12 cellular contexts compared by ENCODE assay signal in the genomic region with DNA sequence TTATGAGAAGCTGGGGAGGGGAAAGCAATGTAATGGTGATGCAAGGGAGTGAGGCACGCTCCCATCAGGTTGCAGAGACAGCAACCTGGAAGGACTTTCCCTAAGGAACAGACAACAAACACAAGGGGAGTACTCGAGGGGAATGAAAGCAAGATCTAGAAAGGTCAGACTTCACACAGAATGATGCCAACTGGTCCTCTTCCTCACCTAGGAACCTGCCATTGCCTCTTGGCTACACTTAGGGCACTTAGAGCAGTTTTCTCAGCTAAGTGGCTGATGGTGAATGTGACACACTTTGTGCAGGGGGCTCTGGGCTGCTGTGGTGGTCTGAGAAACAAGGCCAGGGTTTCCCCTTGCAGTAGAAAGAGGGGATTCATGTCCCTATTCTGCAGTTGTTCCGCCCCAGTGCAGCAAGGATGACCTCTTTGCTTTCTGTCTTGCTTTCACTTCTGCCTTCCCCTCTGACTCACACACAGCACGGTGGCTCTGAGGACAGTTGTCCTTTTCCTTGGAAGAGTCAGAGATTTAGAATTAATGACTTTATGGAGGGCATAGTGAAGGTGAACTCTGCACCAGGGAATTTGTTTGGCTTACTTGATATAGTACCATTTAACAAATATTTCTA.
DNase-seq lines count a peak whose midpoint lies in the region; ATAC-seq and TF ChIP-seq lines count a peak whose summit lies in the region.
"Had no signal": no experiment of that assay in that cellular context is flagged by ENCODE, and none has a peak within 500 bp of the region (broad histone marks: within the 10 kb centered on the region; RNA-seq: fewer than 3 reads in every experiment).

No MANE protein-coding gene starts in this region.

- H3K4me3 ChIP-seq in GM12864 (ENCODE audit: low read depth, low read length) (no peak overlapping the region), OCI-LY7 (ENCODE audit: low read depth, low read length, poor library complexity, severe bottlenecking) (no peak overlapping the region), colonic mucosa (no peak overlapping the region)

- DNase-seq in GM12864 (ENCODE audit: low read depth) (peak; percentile 13), OCI-LY7 (ENCODE audit: low spot score) (no peak), T1000 (lab: John Stamatoyannopoulos, UW) (no peak), NCI-H526 (lab: John Stamatoyannopoulos, UW) (no peak), colonic mucosa (no peak)
- DNase-seq in activated CD4-positive, alpha-beta T cell treated with anti-CD3 and anti-CD28 coated beads, Interleukin-2, amount 50 U/mL, for 48 hours: no peak
- DNase-seq: activated naive CD8-positive, alpha-beta T cell treated with anti-CD3 and anti-CD28 coated beads for 36 hours; BE2C; H7; posterior cingulate gyrus had no signal

- H3K4me2 ChIP-seq in OCI-LY7 (ENCODE audit: low read length): peak overlapping the region; percentile 12; the same call in 1 of the 2 replicates

- no TSS peak for BruUV-seq in OCI-LY7 (replicated peaks; lab: Mats Ljungman, UMichigan)

- H3K9ac ChIP-seq in colonic mucosa (ENCODE audit: low read depth in 2 of 2, low read length in 2 of 2): no peak overlapping the region

- no peaks in the 10 kb centered on the region for H3K4me1 ChIP-seq in OCI-LY7 (ENCODE audit: insufficient read depth, low read length, poor library complexity, severe bottlenecking)
- H3K4me1 ChIP-seq in colonic mucosa: no peaks in the 10 kb centered on the region
- H3K4me1 ChIP-seq: BE2C had no signal

- TF ChIP-seq CTCF in GM12864 (IDR thresholded peaks at IDR 0.05; ENCODE audit: low read depth, low read length, missing control alignments) (no peak), OCI-LY7 (conservative IDR thresholded peaks at IDR 0.05; ENCODE audit: low read length) (no peak), colonic mucosa (IDR thresholded peaks at IDR 0.05) (no peak)

- ATAC-seq in GM19455 (IDR thresholded peaks at IDR 0.05; ENCODE audit: unreplicated experiment) (peak; percentile 89), HG03039 (IDR thresholded peaks at IDR 0.05; ENCODE audit: unreplicated experiment) (peak; percentile 93)

- H3K36me3 ChIP-seq in OCI-LY7 (ENCODE audit: insufficient read depth, low read length): no peaks in the 10 kb centered on the region
- H3K36me3 ChIP-seq in colonic mucosa: no peaks in the 10 kb centered on the region
- H3K36me3 ChIP-seq: BE2C had no signal

- CTCF ChIA-PET in OCI-LY7 (lab: Charles Lee; ENCODE audit: unreplicated experiment): no interaction called here

- H3K9me3 ChIP-seq in OCI-LY7 (ENCODE audit: low read length) (no peaks in the 10 kb centered on the region), colonic mucosa (no peaks in the 10 kb centered on the region)
- H3K9me3 ChIP-seq: BE2C had no signal

- H3K27me3 ChIP-seq in colonic mucosa: no peaks in the 10 kb centered on the region
- H3K27me3 ChIP-seq: BE2C had no signal

- H3K27ac ChIP-seq in OCI-LY7 (ENCODE audit: low read depth, low read length, poor library complexity, severe bottlenecking) (no peak overlapping the region), colonic mucosa (no peak overlapping the region)

- H3K9me2 ChIP-seq in OCI-LY7 (ENCODE audit: insufficient read depth, low read length): no peaks in the 10 kb centered on the region

- intact Hi-C loops in OCI-LY7 (cut with micrococcal nuclease; ENCODE audit: unreplicated experiment) (no loop called here), colonic mucosa (cut with DNase I) (no loop called here)

- H4K20me1 ChIP-seq in OCI-LY7 (ENCODE audit: insufficient read depth, low read length): no peaks in the 10 kb centered on the region

- H3K79me2 ChIP-seq in OCI-LY7 (ENCODE audit: insufficient read depth, low read depth, low read length): no peaks in the 10 kb centered on the region

- no peak overlapping the region for H2AFZ ChIP-seq in OCI-LY7 (ENCODE audit: low read length)

- POLR2A ChIA-PET in OCI-LY7 (lab: Charles Lee): no interaction called here
